Comparison of ENCODE assay signal across 1 cellular context in the genomic region with DNA sequence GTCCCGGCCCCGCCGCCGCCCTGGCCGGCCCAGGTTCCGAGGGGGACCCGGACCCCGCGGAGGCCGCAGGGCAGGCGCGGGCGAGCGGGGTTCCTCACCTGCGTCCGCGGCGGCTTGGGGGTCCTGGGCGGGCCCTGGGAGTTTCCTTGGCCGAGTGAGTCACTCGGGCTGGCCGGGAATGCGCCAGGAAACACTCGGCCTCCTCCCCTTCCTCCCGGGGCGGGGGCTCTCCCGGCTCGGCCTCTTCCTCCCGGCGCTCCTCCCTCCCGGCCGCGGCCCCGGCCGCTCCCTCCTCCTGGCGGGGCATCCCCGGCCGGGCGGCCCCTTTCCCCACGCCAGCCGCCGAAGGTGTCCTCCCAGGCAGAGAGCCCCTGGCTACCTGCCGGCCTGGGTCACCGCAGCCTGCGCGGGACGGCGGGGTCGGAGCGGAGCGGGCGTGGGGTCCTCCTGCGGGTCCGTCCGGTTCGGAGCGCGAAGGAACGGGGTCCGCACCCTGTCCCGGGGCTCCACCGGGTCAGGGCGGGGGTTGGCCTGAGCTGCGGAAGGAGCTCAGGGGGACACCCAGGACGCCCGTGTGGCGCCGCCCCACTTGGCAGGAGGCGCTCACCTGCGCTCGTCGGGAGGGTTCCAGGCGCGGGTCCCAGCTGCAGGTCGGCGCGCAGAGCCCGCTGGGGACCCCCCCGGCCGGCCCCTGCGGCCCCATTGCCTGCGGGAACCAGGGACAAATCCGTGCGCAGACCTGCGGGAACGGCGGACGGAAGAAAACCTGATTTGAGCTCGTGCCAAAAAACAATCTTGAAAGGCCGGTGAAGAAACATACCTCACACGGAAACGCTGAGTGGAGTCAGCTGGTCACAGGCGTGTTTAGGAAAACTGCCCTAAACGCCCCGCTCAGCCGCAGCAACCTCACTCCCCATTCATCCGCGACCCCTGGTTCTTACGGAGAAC.
TF ChIP-seq lines count a peak whose summit lies in the region.

CYFIP1 (minus strand) TSS at position 180 of the 948 bp plus-strand sequence. CDS start 33,083 bp downstream, outside the sequence.

TF ChIP-seq in K562, 482 proteins besides CTCF, POLR2A, EP300 and RAD21 (continues in another document):
- 0 out of 2 replicates have a peak, but pooled peaks have one; percentile 24 for TF ChIP-seq HNRNPL (IDR thresholded peaks at IDR 0.05; ENCODE audit: low read depth, low read length)
- 0 out of 2 replicates have a peak, but pooled peaks have one; percentile 44 for TF ChIP-seq RBFOX2 (IDR thresholded peaks at IDR 0.05; ENCODE audit: low read depth, low read length)
- TF ChIP-seq, protein P1, sequence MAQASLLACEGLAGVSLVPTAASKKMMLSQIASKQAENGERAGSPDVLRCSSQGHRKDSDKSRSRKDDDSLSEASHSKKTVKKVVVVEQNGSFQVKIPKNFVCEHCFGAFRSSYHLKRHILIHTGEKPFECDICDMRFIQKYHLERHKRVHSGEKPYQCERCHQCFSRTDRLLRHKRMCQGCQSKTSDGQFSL (CRISPR knock-in tag; IDR thresholded peaks at IDR 0.05) = no peak
- TF ChIP-seq, protein P1 (tag; IDR thresholded peaks at IDR 0.05) = 0 out of 4 replicates have a peak, but pooled peaks of 1 of the 2 experiments have one; percentile 17
- TF ChIP-seq HDAC1 (IDR thresholded peaks at IDR 0.05) = peak in 1 of 2 experiments; percentile 50; a peak in 1 of 4 replicates
- peak; percentile 36 for TF ChIP-seq ATF7 (IDR thresholded peaks at IDR 0.05)
- no peak for TF ChIP-seq HEY1 (CRISPR knock-in tag; IDR thresholded peaks at IDR 0.05; ENCODE audit: borderline replicate concordance)
- TF ChIP-seq ZFX (CRISPR knock-in tag; IDR thresholded peaks at IDR 0.05) = peak; percentile 33; the same call in 1 of the 2 replicates
- no peak for TF ChIP-seq RHOXF2B (CRISPR knock-in tag; conservative IDR thresholded peaks at IDR 0.05)
- peak; percentile 78 for TF ChIP-seq NFIC (IDR thresholded peaks at IDR 0.05)
- TF ChIP-seq SMARCE1 (IDR thresholded peaks at IDR 0.05) = no peak
- peak; percentile 19; the same call in 1 of the 2 replicates for TF ChIP-seq KDM2B (CRISPR knock-in tag; IDR thresholded peaks at IDR 0.05)
- TF ChIP-seq, protein P2, sequence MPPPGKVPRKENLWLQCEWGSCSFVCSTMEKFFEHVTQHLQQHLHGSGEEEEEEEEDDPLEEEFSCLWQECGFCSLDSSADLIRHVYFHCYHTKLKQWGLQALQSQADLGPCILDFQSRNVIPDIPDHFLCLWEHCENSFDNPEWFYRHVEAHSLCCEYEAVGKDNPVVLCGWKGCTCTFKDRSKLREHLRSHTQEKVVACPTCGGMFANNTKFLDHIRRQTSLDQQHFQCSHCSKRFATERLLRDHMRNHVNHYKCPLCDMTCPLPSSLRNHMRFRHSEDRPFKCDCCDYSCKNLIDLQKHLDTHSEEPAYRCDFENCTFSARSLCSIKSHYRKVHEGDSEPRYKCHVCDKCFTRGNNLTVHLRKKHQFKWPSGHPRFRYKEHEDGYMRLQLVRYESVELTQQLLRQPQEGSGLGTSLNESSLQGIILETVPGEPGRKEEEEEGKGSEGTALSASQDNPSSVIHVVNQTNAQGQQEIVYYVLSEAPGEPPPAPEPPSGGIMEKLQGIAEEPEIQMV (tag; conservative IDR thresholded peaks at IDR 0.05; ENCODE audit: low read depth) = peak; percentile 42; the same call in 1 of the 2 replicates
- TF ChIP-seq, protein P3, sequence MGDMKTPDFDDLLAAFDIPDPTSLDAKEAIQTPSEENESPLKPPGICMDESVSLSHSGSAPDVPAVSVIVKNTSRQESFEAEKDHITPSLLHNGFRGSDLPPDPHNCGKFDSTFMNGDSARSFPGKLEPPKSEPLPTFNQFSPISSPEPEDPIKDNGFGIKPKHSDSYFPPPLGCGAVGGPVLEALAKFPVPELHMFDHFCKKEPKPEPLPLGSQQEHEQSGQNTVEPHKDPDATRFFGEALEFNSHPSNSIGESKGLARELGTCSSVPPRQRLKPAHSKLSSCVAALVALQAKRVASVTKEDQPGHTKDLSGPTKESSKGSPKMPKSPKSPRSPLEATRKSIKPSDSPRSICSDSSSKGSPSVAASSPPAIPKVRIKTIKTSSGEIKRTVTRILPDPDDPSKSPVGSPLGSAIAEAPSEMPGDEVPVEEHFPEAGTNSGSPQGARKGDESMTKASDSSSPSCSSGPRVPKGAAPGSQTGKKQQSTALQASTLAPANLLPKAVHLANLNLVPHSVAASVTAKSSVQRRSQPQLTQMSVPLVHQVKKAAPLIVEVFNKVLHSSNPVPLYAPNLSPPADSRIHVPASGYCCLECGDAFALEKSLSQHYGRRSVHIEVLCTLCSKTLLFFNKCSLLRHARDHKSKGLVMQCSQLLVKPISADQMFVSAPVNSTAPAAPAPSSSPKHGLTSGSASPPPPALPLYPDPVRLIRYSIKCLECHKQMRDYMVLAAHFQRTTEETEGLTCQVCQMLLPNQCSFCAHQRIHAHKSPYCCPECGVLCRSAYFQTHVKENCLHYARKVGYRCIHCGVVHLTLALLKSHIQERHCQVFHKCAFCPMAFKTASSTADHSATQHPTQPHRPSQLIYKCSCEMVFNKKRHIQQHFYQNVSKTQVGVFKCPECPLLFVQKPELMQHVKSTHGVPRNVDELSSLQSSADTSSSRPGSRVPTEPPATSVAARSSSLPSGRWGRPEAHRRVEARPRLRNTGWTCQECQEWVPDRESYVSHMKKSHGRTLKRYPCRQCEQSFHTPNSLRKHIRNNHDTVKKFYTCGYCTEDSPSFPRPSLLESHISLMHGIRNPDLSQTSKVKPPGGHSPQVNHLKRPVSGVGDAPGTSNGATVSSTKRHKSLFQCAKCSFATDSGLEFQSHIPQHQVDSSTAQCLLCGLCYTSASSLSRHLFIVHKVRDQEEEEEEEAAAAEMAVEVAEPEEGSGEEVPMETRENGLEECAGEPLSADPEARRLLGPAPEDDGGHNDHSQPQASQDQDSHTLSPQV (IDR thresholded peaks at IDR 0.05) = no peak
- peak; percentile 72 for TF ChIP-seq POLR2G (IDR thresholded peaks at IDR 0.05; ENCODE audit: low read depth, low read length)
- TF ChIP-seq FUS (optimal IDR thresholded peaks at IDR 0.05; ENCODE audit: low read depth, low read length) = peak; percentile 45
- peak; percentile 32; the same call in 1 of the 2 replicates for TF ChIP-seq RB1 (IDR thresholded peaks at IDR 0.05; ENCODE audit: low read depth)
- TF ChIP-seq ZNF707 (CRISPR knock-in tag; conservative IDR thresholded peaks at IDR 0.05) = no peak
- no peak for TF ChIP-seq MEF2D (tag; conservative IDR thresholded peaks at IDR 0.05; ENCODE audit: low read depth)
- TF ChIP-seq E2F3 (CRISPR knock-in tag; IDR thresholded peaks at IDR 0.05) = no peak
- peak; percentile 68; the same call in 1 of the 2 replicates for TF ChIP-seq GATAD2B (IDR thresholded peaks at IDR 0.05; ENCODE audit: borderline replicate concordance)
- peak; percentile 41 for TF ChIP-seq HNRNPLL (IDR thresholded peaks at IDR 0.05; ENCODE audit: low read depth, low read length, poor library complexity, severe bottlenecking)
- peak; percentile 82 for TF ChIP-seq GABPA (tag; conservative IDR thresholded peaks at IDR 0.05; ENCODE audit: low read depth)
- TF ChIP-seq, protein P4, sequence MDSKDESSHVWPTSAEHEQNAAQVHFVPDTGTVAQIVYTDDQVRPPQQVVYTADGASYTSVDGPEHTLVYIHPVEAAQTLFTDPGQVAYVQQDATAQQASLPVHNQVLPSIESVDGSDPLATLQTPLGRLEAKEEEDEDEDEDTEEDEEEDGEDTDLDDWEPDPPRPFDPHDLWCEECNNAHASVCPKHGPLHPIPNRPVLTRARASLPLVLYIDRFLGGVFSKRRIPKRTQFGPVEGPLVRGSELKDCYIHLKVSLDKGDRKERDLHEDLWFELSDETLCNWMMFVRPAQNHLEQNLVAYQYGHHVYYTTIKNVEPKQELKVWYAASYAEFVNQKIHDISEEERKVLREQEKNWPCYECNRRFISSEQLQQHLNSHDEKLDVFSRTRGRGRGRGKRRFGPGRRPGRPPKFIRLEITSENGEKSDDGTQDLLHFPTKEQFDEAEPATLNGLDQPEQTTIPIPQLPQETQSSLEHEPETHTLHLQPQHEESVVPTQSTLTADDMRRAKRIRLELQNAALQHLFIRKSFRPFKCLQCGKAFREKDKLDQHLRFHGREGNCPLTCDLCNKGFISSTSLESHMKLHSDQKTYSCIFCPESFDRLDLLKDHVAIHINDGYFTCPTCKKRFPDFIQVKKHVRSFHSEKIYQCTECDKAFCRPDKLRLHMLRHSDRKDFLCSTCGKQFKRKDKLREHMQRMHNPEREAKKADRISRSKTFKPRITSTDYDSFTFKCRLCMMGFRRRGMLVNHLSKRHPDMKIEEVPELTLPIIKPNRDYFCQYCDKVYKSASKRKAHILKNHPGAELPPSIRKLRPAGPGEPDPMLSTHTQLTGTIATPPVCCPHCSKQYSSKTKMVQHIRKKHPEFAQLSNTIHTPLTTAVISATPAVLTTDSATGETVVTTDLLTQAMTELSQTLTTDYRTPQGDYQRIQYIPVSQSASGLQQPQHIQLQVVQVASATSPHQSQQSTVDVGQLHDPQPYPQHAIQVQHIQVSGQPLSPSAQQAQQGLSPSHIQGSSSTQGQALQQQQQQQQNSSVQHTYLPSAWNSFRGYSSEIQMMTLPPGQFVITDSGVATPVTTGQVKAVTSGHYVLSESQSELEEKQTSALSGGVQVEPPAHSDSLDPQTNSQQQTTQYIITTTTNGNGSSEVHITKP (IDR thresholded peaks at IDR 0.05; ENCODE audit: partially characterized antibody) = peak; percentile 88
- peak; percentile 70 for TF ChIP-seq FOSL1 (tag; conservative IDR thresholded peaks at IDR 0.05)
- no peak for TF ChIP-seq TCF3 (CRISPR knock-in tag; IDR thresholded peaks at IDR 0.05)
- TF ChIP-seq, protein P5, sequence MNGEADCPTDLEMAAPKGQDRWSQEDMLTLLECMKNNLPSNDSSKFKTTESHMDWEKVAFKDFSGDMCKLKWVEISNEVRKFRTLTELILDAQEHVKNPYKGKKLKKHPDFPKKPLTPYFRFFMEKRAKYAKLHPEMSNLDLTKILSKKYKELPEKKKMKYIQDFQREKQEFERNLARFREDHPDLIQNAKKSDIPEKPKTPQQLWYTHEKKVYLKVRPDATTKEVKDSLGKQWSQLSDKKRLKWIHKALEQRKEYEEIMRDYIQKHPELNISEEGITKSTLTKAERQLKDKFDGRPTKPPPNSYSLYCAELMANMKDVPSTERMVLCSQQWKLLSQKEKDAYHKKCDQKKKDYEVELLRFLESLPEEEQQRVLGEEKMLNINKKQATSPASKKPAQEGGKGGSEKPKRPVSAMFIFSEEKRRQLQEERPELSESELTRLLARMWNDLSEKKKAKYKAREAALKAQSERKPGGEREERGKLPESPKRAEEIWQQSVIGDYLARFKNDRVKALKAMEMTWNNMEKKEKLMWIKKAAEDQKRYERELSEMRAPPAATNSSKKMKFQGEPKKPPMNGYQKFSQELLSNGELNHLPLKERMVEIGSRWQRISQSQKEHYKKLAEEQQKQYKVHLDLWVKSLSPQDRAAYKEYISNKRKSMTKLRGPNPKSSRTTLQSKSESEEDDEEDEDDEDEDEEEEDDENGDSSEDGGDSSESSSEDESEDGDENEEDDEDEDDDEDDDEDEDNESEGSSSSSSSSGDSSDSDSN (IDR thresholded peaks at IDR 0.05; ENCODE audit: borderline replicate concordance in 1 of 2, low read depth in 2 of 2, low read length in 2 of 2) = 0 out of 4 replicates have a peak, but pooled peaks of 1 of the 2 experiments have one; percentile 52
- peak; percentile 77 for TF ChIP-seq JUND (IDR thresholded peaks at IDR 0.05; ENCODE audit: borderline replicate concordance, low read depth, low read length)
- TF ChIP-seq JUND (tag; IDR thresholded peaks at IDR 0.05; ENCODE audit: borderline replicate concordance, low read depth, low read length) = peak; percentile 28; the same call in 1 of the 3 replicates
- TF ChIP-seq MTA3 (IDR thresholded peaks at IDR 0.05; ENCODE audit: borderline replicate concordance) = peak; percentile 23; the same call in 1 of the 2 replicates
- no peak for TF ChIP-seq PRMT5 (CRISPR knock-in tag; IDR thresholded peaks at IDR 0.05)
- TF ChIP-seq CTBP1 (IDR thresholded peaks at IDR 0.05; ENCODE audit: borderline replicate concordance) = 0 out of 2 replicates have a peak, but pooled peaks have one; percentile 64
- peak; percentile 99 for TF ChIP-seq ZNF263 (CRISPR knock-in tag; IDR thresholded peaks at IDR 0.05; ENCODE audit: borderline replicate concordance)
- TF ChIP-seq, protein P6, sequence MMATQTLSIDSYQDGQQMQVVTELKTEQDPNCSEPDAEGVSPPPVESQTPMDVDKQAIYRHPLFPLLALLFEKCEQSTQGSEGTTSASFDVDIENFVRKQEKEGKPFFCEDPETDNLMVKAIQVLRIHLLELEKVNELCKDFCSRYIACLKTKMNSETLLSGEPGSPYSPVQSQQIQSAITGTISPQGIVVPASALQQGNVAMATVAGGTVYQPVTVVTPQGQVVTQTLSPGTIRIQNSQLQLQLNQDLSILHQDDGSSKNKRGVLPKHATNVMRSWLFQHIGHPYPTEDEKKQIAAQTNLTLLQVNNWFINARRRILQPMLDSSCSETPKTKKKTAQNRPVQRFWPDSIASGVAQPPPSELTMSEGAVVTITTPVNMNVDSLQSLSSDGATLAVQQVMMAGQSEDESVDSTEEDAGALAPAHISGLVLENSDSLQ (IDR thresholded peaks at IDR 0.05) = no peak
